8 cellular contexts compared by ENCODE assay signal in the genomic region with DNA sequence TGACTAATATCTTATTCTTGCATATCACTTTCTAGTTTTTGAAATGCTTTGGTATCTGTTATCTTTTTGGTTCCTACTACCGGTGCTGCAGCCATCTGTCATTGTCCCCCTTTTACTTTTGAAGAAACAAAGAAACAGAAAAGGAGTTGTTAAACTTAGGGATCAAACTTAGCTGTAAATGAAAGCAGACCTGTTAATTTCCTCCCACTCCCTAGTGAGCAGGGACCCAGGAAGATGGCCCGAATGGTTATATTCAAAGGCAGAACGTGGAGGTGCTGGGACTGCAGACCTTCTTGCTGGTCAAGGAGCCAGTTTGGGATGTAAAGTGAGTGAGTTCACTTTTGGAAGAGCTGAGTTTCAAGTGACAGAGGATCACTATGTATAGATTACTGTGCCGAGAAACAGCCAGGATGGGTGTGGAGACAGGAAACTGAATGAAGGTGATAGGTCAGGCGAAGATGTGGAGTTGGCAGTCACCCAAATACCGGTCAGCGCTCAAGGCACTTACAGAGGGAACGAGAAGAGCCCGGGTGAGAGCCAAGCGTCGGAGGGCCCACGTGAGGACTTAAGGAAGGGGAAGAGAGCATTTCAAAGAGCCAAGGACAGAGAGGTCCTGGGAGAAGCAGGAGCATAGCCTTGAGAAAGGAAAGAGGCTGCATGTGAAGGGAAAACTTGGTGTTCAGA. TPM values are rescaled to one million over a fixed set of nuclear protein-coding genes. Genes with fewer than 3 reads are reported as not detected.
DNase-seq lines count a peak whose midpoint lies in the region; ATAC-seq, FAIRE-seq and TF ChIP-seq lines count a peak whose summit lies in the region.

No MANE protein-coding gene starts in this region.

- no peaks in the 10 kb centered on the region for H3K9me3 Mint-ChIP-seq in GM23338
- no peaks in the 10 kb centered on the region for H3K9me3 Mint-ChIP-seq in memory B cell

- no peaks in the 10 kb centered on the region for H3K79me2 ChIP-seq in GM23338 (replicated peaks; ENCODE audit: insufficient read depth)

- no peaks in the 10 kb centered on the region for H3F3A ChIP-seq in GM23338 (replicated peaks; ENCODE audit: low read depth)

- no peak overlapping the region for H3K27ac Mint-ChIP-seq in GM23338
- peak overlapping the region; percentile 89 for H3K27ac Mint-ChIP-seq in memory B cell

- H3K36me3 Mint-ChIP-seq in GM23338 (ENCODE audit: low read depth) (no peaks in the 10 kb centered on the region), memory B cell (peaks cover 3% of the 10 kb centered on the region)

- H3K9me3 ChIP-seq in effector memory CD4-positive, alpha-beta T cell (ENCODE audit: control insufficient read depth, low read length), result no peaks in the 10 kb centered on the region

- H3K27me3 Mint-ChIP-seq in GM23338 (ENCODE audit: insufficient read depth, low read depth, poor library complexity), result peaks cover 2% of the 10 kb centered on the region
- H3K27me3 Mint-ChIP-seq in memory B cell, result no peaks in the 10 kb centered on the region

- no peak overlapping the region for H3K4me2 ChIP-seq in GM23338

- no peaks in the 10 kb centered on the region for H3K9me2 ChIP-seq in GM23338 (ENCODE audit: insufficient read depth)

- TF ChIP-seq CTCF in GM23338 (conservative IDR thresholded peaks at IDR 0.05; ENCODE audit: low read depth in 2 of 2), result no peak

- no peaks in the 10 kb centered on the region for H3K27me3 ChIP-seq in GM23338 (ENCODE audit: insufficient read depth)
- H3K27me3 ChIP-seq in effector memory CD4-positive, alpha-beta T cell (replicated peaks; ENCODE audit: control insufficient read depth, insufficient read depth, low read length, poor library complexity, severe bottlenecking), result no peaks in the 10 kb centered on the region

- H3K4me1 ChIP-seq in GM23338 (ENCODE audit: insufficient read depth), result peaks cover 13% of the 10 kb centered on the region; the same call in 1 of the 2 replicates
- H3K4me1 ChIP-seq in effector memory CD4-positive, alpha-beta T cell (ENCODE audit: control insufficient read depth, insufficient read depth, low read length, poor library complexity, severe bottlenecking), result no peaks in the 10 kb centered on the region

- TF ChIP-seq POLR2A in GM12892 (IDR thresholded peaks at IDR 0.05; ENCODE audit: low read depth, low read length), result no peak
- TF ChIP-seq POLR2A in Raji (IDR thresholded peaks at IDR 0.05; ENCODE audit: insufficient read depth, low read depth, low read length), result peak; percentile 23; the same call in 1 of the 2 replicates

- no peaks in the 10 kb centered on the region for H4K20me1 ChIP-seq in GM23338 (replicated peaks; ENCODE audit: insufficient read depth)

- ATAC-seq in GM23338 (no peak; the same call in 2 of the 3 replicates), memory B cell (ENCODE audit: low read depth) (no peak)

- DNase-seq in GM12892 (ENCODE audit: insufficient read length), result no peak
- DNase-seq in GM23338 (ENCODE audit: low spot score), result no peak
- no peak for DNase-seq in memory B cell (ENCODE audit: low spot score in 2 of 2)
- DNase-seq in activated CD8-positive, alpha-beta memory T cell treated with anti-CD3 and anti-CD28 coated beads, Interleukin-2, amount 50 U/mL, for 4 hours, result no peak
- no peak for DNase-seq in NCI-H1092 treated with DMSO at 0.1 percent for 48 hours (lab: John Stamatoyannopoulos, UW)
- DNase-seq in SK-N-DZ (ENCODE audit: low spot score), result no peak
- DNase-seq in effector memory CD4-positive, alpha-beta T cell, result no peak

- H3K4me1 Mint-ChIP-seq in GM23338 (peaks cover 14% of the 10 kb centered on the region), memory B cell (peaks cover 49% of the 10 kb centered on the region)

- H2AFZ ChIP-seq in GM23338, result peak overlapping the region; percentile 66; the same call in 1 of the 2 replicates

- peak; percentile 78 for FAIRE-seq in GM12892 (lab: Jason Lieb, UNC)

- no peak overlapping the region for H3K27ac ChIP-seq in GM23338 (ENCODE audit: low read depth)
- no peak overlapping the region for H3K27ac ChIP-seq in effector memory CD4-positive, alpha-beta T cell (ENCODE audit: insufficient read depth, low read length, poor library complexity, severe bottlenecking)

- no peaks in the 10 kb centered on the region for H3K36me3 ChIP-seq in GM23338 (ENCODE audit: insufficient read depth)
- no peaks in the 10 kb centered on the region for H3K36me3 ChIP-seq in effector memory CD4-positive, alpha-beta T cell (ENCODE audit: control insufficient read depth, insufficient read depth, low read length)

- H3K4me3 Mint-ChIP-seq in GM23338, result no peak overlapping the region
- H3K4me3 Mint-ChIP-seq in memory B cell, result peak overlapping the region; percentile 81

- no peak overlapping the region for H3K4me3 ChIP-seq in GM23338
- H3K4me3 ChIP-seq in effector memory CD4-positive, alpha-beta T cell (ENCODE audit: insufficient read depth, low read depth, low read length, poor library complexity, severe bottlenecking), result no peak overlapping the region

TF ChIP-seq in GM23338, 12 proteins besides CTCF, POLR2A, EP300 and RAD21:
- TF ChIP-seq ZNF114 (CRISPR knock-in tag; IDR thresholded peaks at IDR 0.05), result no peak
- peak; percentile 53 for TF ChIP-seq JUNB (IDR thresholded peaks at IDR 0.05; ENCODE audit: unreplicated experiment)
- TF ChIP-seq, protein P1, sequence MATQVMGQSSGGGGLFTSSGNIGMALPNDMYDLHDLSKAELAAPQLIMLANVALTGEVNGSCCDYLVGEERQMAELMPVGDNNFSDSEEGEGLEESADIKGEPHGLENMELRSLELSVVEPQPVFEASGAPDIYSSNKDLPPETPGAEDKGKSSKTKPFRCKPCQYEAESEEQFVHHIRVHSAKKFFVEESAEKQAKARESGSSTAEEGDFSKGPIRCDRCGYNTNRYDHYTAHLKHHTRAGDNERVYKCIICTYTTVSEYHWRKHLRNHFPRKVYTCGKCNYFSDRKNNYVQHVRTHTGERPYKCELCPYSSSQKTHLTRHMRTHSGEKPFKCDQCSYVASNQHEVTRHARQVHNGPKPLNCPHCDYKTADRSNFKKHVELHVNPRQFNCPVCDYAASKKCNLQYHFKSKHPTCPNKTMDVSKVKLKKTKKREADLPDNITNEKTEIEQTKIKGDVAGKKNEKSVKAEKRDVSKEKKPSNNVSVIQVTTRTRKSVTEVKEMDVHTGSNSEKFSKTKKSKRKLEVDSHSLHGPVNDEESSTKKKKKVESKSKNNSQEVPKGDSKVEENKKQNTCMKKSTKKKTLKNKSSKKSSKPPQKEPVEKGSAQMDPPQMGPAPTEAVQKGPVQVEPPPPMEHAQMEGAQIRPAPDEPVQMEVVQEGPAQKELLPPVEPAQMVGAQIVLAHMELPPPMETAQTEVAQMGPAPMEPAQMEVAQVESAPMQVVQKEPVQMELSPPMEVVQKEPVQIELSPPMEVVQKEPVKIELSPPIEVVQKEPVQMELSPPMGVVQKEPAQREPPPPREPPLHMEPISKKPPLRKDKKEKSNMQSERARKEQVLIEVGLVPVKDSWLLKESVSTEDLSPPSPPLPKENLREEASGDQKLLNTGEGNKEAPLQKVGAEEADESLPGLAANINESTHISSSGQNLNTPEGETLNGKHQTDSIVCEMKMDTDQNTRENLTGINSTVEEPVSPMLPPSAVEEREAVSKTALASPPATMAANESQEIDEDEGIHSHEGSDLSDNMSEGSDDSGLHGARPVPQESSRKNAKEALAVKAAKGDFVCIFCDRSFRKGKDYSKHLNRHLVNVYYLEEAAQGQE (IDR thresholded peaks at IDR 0.05; ENCODE audit: unreplicated experiment), result no peak
TF ChIP-seq in GM23338: peak in this region for 1.

RNA-seq across cellular contexts. Expression of a gene that starts 20.1 kb away (rescaled TPM):
- polyA plus RNA-seq in GM12892 (2012; ENCODE audit: missing spikeins), result 6.4 TPM
- total RNA-seq in GM23338 (2014; rRNA removed; shearing (Covaris generic)), result 19.9 and 20.2 TPM in 2 replicates
- 3.0 and 3.5 TPM in 2 replicates for polyA plus RNA-seq in GM23338 (2016; fragmentation: Nextera tagmentation; extraction: Ambion mirVana)
- polyA plus RNA-seq in SK-N-DZ (2014; cell fraction: cytosol; rRNA removed), result 3.3 and 10.4 TPM in 2 replicates
- 2.0 and 4.6 TPM in 2 replicates for polyA plus RNA-seq in SK-N-DZ (2014; cell fraction: nucleus; rRNA removed)
